Comparison of ENCODE assay signal across 8 cellular contexts in genomic region chr19:48170817-48171347, GRCh38.
DNase-seq lines count a peak whose midpoint lies in the region; ATAC-seq, FAIRE-seq and TF ChIP-seq lines count a peak whose summit lies in the region.

No MANE protein-coding gene starts in this region.

- H3K9me3 Mint-ChIP-seq in effector memory CD8-positive, alpha-beta T cell: no peaks in the 10 kb centered on the region

- peaks cover 19 to 21% of the 10 kb centered on the region in 2 donors for H3K4me1 Mint-ChIP-seq in effector memory CD8-positive, alpha-beta T cell (ENCODE audit: low read depth in 2 of 2)

- no peaks in the 10 kb centered on the region for H3K9me2 ChIP-seq in OCI-LY1 (ENCODE audit: low read depth, low read length)

- H2AFZ ChIP-seq in OCI-LY1 (ENCODE audit: low read length) (no peak overlapping the region), neuron (ENCODE audit: low read depth, low read length) (peak overlapping the region; percentile 95)

- H3F3A ChIP-seq in OCI-LY1 (ENCODE audit: insufficient read depth, low read length): no peaks in the 10 kb centered on the region

- DNase-seq in effector memory CD8-positive, alpha-beta T cell: no peak
- DNase-seq in NOMO-1 treated with DMSO at 0.1 percent for 48 hours (lab: John Stamatoyannopoulos, UW; ENCODE audit: unreplicated experiment): no peak
- DNase-seq in D721Med (ENCODE audit: insufficient read length, low spot score): no peak
- DNase-seq in NK-92 treated with Interleukin-12 subunit alpha and Interleukin-12 subunit beta, amount 100 ng/mL, for 24 hours (lab: John Stamatoyannopoulos, UW): no peak

- peak overlapping the region; percentile 96 for H3K4me3 ChIP-seq in OCI-LY1 (ENCODE audit: low read depth, low read length, poor library complexity, severe bottlenecking)
- peak overlapping the region; percentile 94 for H3K4me3 ChIP-seq in neuron (ENCODE audit: low read length)

- peak overlapping the region; percentile 94 for H3K9ac ChIP-seq in OCI-LY1 (ENCODE audit: low read length)

- FAIRE-seq in D721Med (lab: Jason Lieb, UNC): no peak

- H3K4me2 ChIP-seq in OCI-LY1 (ENCODE audit: low read length): peak overlapping the region; percentile 97

- TF ChIP-seq CTCF in OCI-LY1 (IDR thresholded peaks at IDR 0.05; ENCODE audit: low read length) (no peak), D721Med (IDR thresholded peaks at IDR 0.05; ENCODE audit: insufficient read depth, missing control alignments) (no peak)

- H3K9me3 ChIP-seq in OCI-LY1 (ENCODE audit: low read length): no peaks in the 10 kb centered on the region
- H3K9me3 ChIP-seq in neuron (ENCODE audit: low read length): no peaks in the 10 kb centered on the region

- H3K4me1 ChIP-seq in OCI-LY1 (ENCODE audit: insufficient read depth, low read length, severe bottlenecking): peaks cover 31% of the 10 kb centered on the region
- H3K4me1 ChIP-seq in neuron (ENCODE audit: insufficient read depth, low read length): peaks cover 16% of the 10 kb centered on the region

- no peaks in the 10 kb centered on the region for H3K27me3 Mint-ChIP-seq in effector memory CD8-positive, alpha-beta T cell

- H3K27ac Mint-ChIP-seq in effector memory CD8-positive, alpha-beta T cell: peak overlapping the region; percentile 84 to 93

- ATAC-seq in GM19438 (IDR thresholded peaks at IDR 0.05; ENCODE audit: low read depth, unreplicated experiment) (peak; percentile 4), HG02870 (IDR thresholded peaks at IDR 0.05; ENCODE audit: unreplicated experiment) (no peak)
- ATAC-seq in effector memory CD8-positive, alpha-beta T cell (replicated peaks): no peak

- H3K79me2 ChIP-seq in OCI-LY1 (ENCODE audit: insufficient read depth, low read length): peaks cover 24% of the 10 kb centered on the region

- H3K36me3 ChIP-seq in OCI-LY1 (ENCODE audit: insufficient read depth, low read length) (peaks cover 24% of the 10 kb centered on the region; the same call in 1 of the 2 replicates), neuron (ENCODE audit: insufficient read depth, low read length) (peaks cover 29% of the 10 kb centered on the region)

- peak overlapping the region; percentile 50 for H3K27ac ChIP-seq in OCI-LY1 (ENCODE audit: low read depth, low read length, poor library complexity, severe bottlenecking)

- peak overlapping the region; percentile 89 to 92 for H3K4me3 Mint-ChIP-seq in effector memory CD8-positive, alpha-beta T cell

- H3K27me3 ChIP-seq in OCI-LY1 (ENCODE audit: insufficient read depth, low read length) (no peaks in the 10 kb centered on the region), neuron (ENCODE audit: insufficient read depth, low read length) (no peaks in the 10 kb centered on the region)

- no peaks in the 10 kb centered on the region for H4K20me1 ChIP-seq in OCI-LY1 (ENCODE audit: insufficient read depth, low read length)

- H3K36me3 Mint-ChIP-seq in effector memory CD8-positive, alpha-beta T cell (ENCODE audit: insufficient read depth): peaks cover 26% of the 10 kb centered on the region
